In the genomic region with DNA sequence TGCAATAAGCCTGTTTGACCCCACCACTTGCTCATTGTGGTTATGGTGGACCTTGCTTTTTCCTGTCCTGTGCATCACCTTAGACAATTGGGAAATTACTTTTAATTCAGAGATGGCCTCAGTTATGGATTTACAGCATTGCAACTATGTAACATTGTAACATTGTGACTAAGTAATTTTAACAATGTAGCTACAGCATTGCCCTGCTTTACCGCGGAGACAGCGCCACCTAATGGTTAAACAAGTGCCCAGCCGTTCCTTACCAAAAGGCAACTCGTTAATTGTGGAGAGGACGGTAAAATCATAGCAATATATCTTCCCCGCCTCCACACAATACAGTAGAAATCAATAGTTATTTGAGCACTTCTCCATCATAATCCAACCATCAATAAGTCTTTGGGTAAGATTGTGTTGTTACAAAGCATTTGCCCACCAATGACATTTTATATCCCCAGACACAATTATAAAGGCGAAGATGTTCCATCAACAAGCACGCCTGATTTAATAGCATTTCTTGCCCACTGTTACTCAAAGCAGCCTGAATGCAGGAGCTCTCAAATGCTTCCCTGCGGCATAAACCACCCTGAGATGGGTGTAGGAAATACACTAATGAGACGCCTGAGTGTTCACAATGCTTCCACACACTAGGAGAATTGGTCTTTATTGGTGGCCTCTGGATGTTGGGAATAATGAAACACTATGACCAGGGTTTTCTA, we compare ENCODE assay signal across 8 cellular contexts.
DNase-seq lines count a peak whose midpoint lies in the region; ATAC-seq and TF ChIP-seq lines count a peak whose summit lies in the region.

No MANE protein-coding gene starts in this region.

- peaks cover 2% of the 10 kb centered on the region for H3K36me3 Mint-ChIP-seq in CD8-positive, alpha-beta T cell
- no peaks in the 10 kb centered on the region for H3K36me3 Mint-ChIP-seq in activated CD4-positive, alpha-beta T cell treated with anti-CD3 and anti-CD28 coated beads, Interleukin-2, amount 10 ng/mL, durations not matched to agents 24 days and 14 days (ENCODE audit: low read depth)
- H3K36me3 Mint-ChIP-seq in effector memory CD8-positive, alpha-beta T cell (ENCODE audit: insufficient read depth) = no peaks in the 10 kb centered on the region

- no peak overlapping the region for H3K4me3 Mint-ChIP-seq in CD8-positive, alpha-beta T cell
- no peak overlapping the region for H3K4me3 Mint-ChIP-seq in activated CD4-positive, alpha-beta T cell treated with anti-CD3 and anti-CD28 coated beads, Interleukin-2, amount 10 ng/mL, durations not matched to agents 24 days and 14 days
- no peak overlapping the region for H3K4me3 Mint-ChIP-seq in effector memory CD8-positive, alpha-beta T cell

- no peaks in the 10 kb centered on the region for H3K4me1 Mint-ChIP-seq in CD8-positive, alpha-beta T cell (ENCODE audit: low read depth)
- H3K4me1 Mint-ChIP-seq in activated CD4-positive, alpha-beta T cell treated with anti-CD3 and anti-CD28 coated beads, Interleukin-2, amount 10 ng/mL, durations not matched to agents 24 days and 14 days = peaks cover 3% of the 10 kb centered on the region
- H3K4me1 Mint-ChIP-seq in effector memory CD8-positive, alpha-beta T cell (ENCODE audit: low read depth in 2 of 2) = peaks cover 3 to 9% of the 10 kb centered on the region in 2 donors

- POLR2A ChIA-PET in CD8-positive, alpha-beta T cell (lab: Charles Lee) = no interaction called here

- no peak overlapping the region for H3K27ac Mint-ChIP-seq in CD8-positive, alpha-beta T cell
- no peak overlapping the region for H3K27ac Mint-ChIP-seq in activated CD4-positive, alpha-beta T cell treated with anti-CD3 and anti-CD28 coated beads, Interleukin-2, amount 10 ng/mL, durations not matched to agents 24 days and 14 days
- H3K27ac Mint-ChIP-seq in effector memory CD8-positive, alpha-beta T cell = no peak overlapping the region

- no peaks in the 10 kb centered on the region for H3K9me3 Mint-ChIP-seq in CD8-positive, alpha-beta T cell
- H3K9me3 Mint-ChIP-seq in activated CD4-positive, alpha-beta T cell treated with anti-CD3 and anti-CD28 coated beads, Interleukin-2, amount 10 ng/mL, durations not matched to agents 24 days and 14 days = no peaks in the 10 kb centered on the region
- no peaks in the 10 kb centered on the region for H3K9me3 Mint-ChIP-seq in effector memory CD8-positive, alpha-beta T cell

- peak; percentile 38 for ATAC-seq in CD8-positive, alpha-beta T cell
- ATAC-seq in GM21423 (IDR thresholded peaks at IDR 0.05; ENCODE audit: unreplicated experiment) = peak; percentile 58
- peak; percentile 46 for ATAC-seq in effector memory CD8-positive, alpha-beta T cell (replicated peaks)
- no peak for ATAC-seq in HG03108 (IDR thresholded peaks at IDR 0.05; ENCODE audit: unreplicated experiment)

- DNase-seq in CD8-positive, alpha-beta T cell = peak in 6 of 7 experiments; percentile 28 to 57 (median 48)
- DNase-seq in NCI-H2171 (lab: John Stamatoyannopoulos, UW) = peak; percentile 24
- DNase-seq in activated CD4-positive, alpha-beta T cell treated with anti-CD3 and anti-CD28 coated beads, Interleukin-2, amount 10 ng/mL, durations not matched to agents 24 days and 14 days = peak; percentile 87
- peak; percentile 40 to 45 (median 43) for DNase-seq in effector memory CD8-positive, alpha-beta T cell
- peak; percentile 80 for DNase-seq in midbrain (lab: John Stamatoyannopoulos, UW)
- DNase-seq in stimulated activated naive CD4-positive, alpha-beta T cell (lab: John Stamatoyannopoulos, UW) = peak in 4 of 6 experiments; percentile 12 to 41 (median 26)

- peak; percentile 72 for TF ChIP-seq CTCF in CD8-positive, alpha-beta T cell (IDR thresholded peaks at IDR 0.05)

- no peaks in the 10 kb centered on the region for H3K4me1 ChIP-seq in CD8-positive, alpha-beta T cell (ENCODE audit: insufficient read depth, low read length)

- no peaks in the 10 kb centered on the region for H3K36me3 ChIP-seq in CD8-positive, alpha-beta T cell (ENCODE audit: insufficient read depth, low read length)

- H3K9me3 ChIP-seq in CD8-positive, alpha-beta T cell (ENCODE audit: low read length) = no peaks in the 10 kb centered on the region

- H3K27me3 Mint-ChIP-seq in CD8-positive, alpha-beta T cell (ENCODE audit: low read depth) = peaks cover 5% of the 10 kb centered on the region
- H3K27me3 Mint-ChIP-seq in activated CD4-positive, alpha-beta T cell treated with anti-CD3 and anti-CD28 coated beads, Interleukin-2, amount 10 ng/mL, durations not matched to agents 24 days and 14 days = no peaks in the 10 kb centered on the region
- H3K27me3 Mint-ChIP-seq in effector memory CD8-positive, alpha-beta T cell = peaks cover 0 to 6% of the 10 kb centered on the region in 2 donors

- H3K27ac ChIP-seq in CD8-positive, alpha-beta T cell (ENCODE audit: low read depth, low read length) = no peak overlapping the region

- no peak overlapping the region for H3K4me3 ChIP-seq in CD8-positive, alpha-beta T cell (ENCODE audit: low read depth, low read length)

- intact Hi-C loops in CD8-positive, alpha-beta T cell (cut with DNase I, micrococcal nuclease) = loop anchor here in 1 of 2 experiments (2.0 kb wide), 1 partner anchor 18 kb away; no protein-coding TSS in a partner anchor
- intact Hi-C loops in activated CD4-positive, alpha-beta T cell treated with anti-CD3 and anti-CD28 coated beads, Interleukin-2, amount 10 ng/mL, durations not matched to agents 24 days and 14 days (cut with micrococcal nuclease) = loop anchor here (1.0 kb wide), 2 partner anchors 18 to 97 kb away; no protein-coding TSS in a partner anchor

- no peaks in the 10 kb centered on the region for H3K27me3 ChIP-seq in CD8-positive, alpha-beta T cell (ENCODE audit: insufficient read depth, low read length)

- CTCF ChIA-PET in CD8-positive, alpha-beta T cell (lab: Charles Lee) = interaction anchor here (0.7 to 5.9 kb wide), 12 partner anchors 9 to 324 kb away, joined by 3 to 69 read pairs (median 3); no protein-coding TSS in a partner anchor

Comparison
In these comparisons a context has a peak if more than half of its experiments do, and no peak if none do; other contexts are left out.
1. DNase-seq: peak in every context shown above with its lines; median percentile 87 in activated CD4-positive, alpha-beta T cell treated with anti-CD3 and anti-CD28 coated beads, Interleukin-2, amount 10 ng/mL, durations not matched to agents 24 days and 14 days; 80 in midbrain; 48 in CD8-positive, alpha-beta T cell; 43 in effector memory CD8-positive, alpha-beta T cell; 26 in stimulated activated naive CD4-positive, alpha-beta T cell; 24 in NCI-H2171.